Comparison of ENCODE assay signal across 7 cellular contexts in the genomic region with DNA sequence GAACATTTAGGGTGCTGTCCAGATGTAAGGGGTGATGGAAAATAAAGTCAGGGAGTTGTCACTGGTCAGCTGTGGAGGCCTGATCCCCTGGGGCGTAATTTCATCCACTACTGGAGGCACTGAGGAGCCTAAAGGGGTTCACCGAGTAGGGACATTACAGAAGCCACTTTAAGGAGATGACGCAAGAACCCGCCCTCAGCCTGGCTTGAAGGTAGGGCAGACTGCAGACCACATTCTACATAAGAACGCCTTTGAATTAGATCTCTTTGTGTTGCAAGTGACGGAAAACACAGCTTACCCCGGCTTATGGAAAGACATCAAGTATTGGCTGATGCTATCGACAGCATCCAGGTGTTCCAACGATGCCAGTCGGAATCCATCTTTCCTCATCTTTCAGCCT.
"Had no signal": no experiment of that assay in that cellular context is flagged by ENCODE, and none has a peak within 500 bp of the region (broad histone marks: within the 10 kb centered on the region; RNA-seq: fewer than 3 reads in every experiment).

No MANE protein-coding gene starts in this region.

- H3K27ac Mint-ChIP-seq: GM23338, HFFc6 had no signal

- H3K4me3 Mint-ChIP-seq: GM23338, HFFc6 had no signal

- H2AFZ ChIP-seq: GM23338 had no signal

- H3K36me3 ChIP-seq: HAP-1 had no signal

- H3K4me2 ChIP-seq: GM23338 had no signal

- H3K4me3 ChIP-seq: GM23338, HAP-1 had no signal

- ATAC-seq: GM23338, HCT116 had no signal

- H3K4me1 ChIP-seq: HAP-1 had no signal

- DNase-seq: H7, HFFc6, KBM-7 had no signal

- H3K27ac ChIP-seq: HL-60 had no signal

- H3K9me3 ChIP-seq: HAP-1 had no signal
